Comparison of ENCODE assay signal across 14 cellular contexts in the genomic region with DNA sequence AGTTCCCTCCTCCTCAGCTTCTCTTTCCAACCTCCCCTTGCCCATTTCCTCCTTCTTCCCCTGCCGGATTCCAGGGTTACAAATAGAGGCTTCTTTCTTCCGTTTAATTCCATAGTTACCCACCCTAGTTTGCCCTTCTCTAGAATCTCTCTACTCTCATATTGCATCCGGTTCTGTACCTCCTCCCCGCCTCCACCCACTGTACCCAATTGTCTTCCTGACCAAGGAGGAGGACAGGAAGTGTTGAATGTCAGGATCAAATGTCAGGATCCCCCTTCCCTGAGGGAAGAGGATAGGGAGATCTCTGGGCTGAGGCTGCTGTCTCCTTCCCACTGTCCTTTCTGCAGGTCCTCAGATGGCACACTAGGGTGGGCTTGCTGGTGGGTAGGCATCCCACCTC. TPM values are rescaled to one million over a fixed set of nuclear protein-coding genes. Genes with fewer than 3 reads are reported as not detected.
DNase-seq lines count a peak whose midpoint lies in the region; ATAC-seq, FAIRE-seq and TF ChIP-seq lines count a peak whose summit lies in the region.
"Had no signal": no experiment of that assay in that cellular context is flagged by ENCODE, and none has a peak within 500 bp of the region (broad histone marks: within the 10 kb centered on the region; RNA-seq: fewer than 3 reads in every experiment).

No MANE protein-coding gene starts in this region.

- peaks cover 39% of the 10 kb centered on the region for H4K20me1 ChIP-seq in astrocyte (ENCODE audit: insufficient read depth, low read length)

- no peak for FAIRE-seq in astrocyte (lab: Jason Lieb, UNC)
- FAIRE-seq: D721Med, GM12892 had no signal

- peak; percentile 13 for DNase-seq in D341Med (ENCODE audit: low spot score)
- DNase-seq in HT-29 (ENCODE audit: low spot score): peak; percentile 69
- no peak for DNase-seq in astrocyte (ENCODE audit: low read depth)
- DNase-seq in naive thymus-derived CD4-positive, alpha-beta T cell: no peak
- DNase-seq in AML-193 (lab: John Stamatoyannopoulos, UW): no peak
- DNase-seq in stimulated activated CD4-positive, alpha-beta T cell treated with anti-CD3 and anti-CD28 coated beads, Interleukin-4, amount 100 ng/mL, for 1 hour: no peak
- DNase-seq in HEK293T (ENCODE audit: extremely low spot score): no peak
- DNase-seq: activated CD4-positive, CD25-positive, alpha-beta regulatory T cell; activated effector memory CD4-positive, alpha-beta T cell treated with anti-CD3 and anti-CD28 coated beads, Interleukin-2, amount 50 U/mL, for 16 hours; NCI-H2227 treated with DMSO at 0.1 percent for 48 hours had no signal

- peaks cover 8% of the 10 kb centered on the region for H3K36me3 ChIP-seq in astrocyte (ENCODE audit: insufficient read depth, low read length)
- H3K36me3 ChIP-seq in naive thymus-derived CD4-positive, alpha-beta T cell (ENCODE audit: control insufficient read depth in 2 of 3, insufficient read depth in 3 of 3, low read length in 3 of 3): peaks cover 0 to 19% (median 0%) of the 10 kb centered on the region in 3 experiments

- H3K4me3 ChIP-seq in astrocyte (ENCODE audit: insufficient read depth, low read depth, low read length): no peak overlapping the region
- H3K4me3 ChIP-seq in naive thymus-derived CD4-positive, alpha-beta T cell (ENCODE audit: low read length): no peak overlapping the region

- no peak overlapping the region for H3K27ac Mint-ChIP-seq in astrocyte (ENCODE audit: unreplicated experiment)
- H3K27ac Mint-ChIP-seq in naive thymus-derived CD4-positive, alpha-beta T cell: peak overlapping the region in 5 of 9 donors; percentile 6 to 48 (median 36)
- H3K27ac Mint-ChIP-seq: stimulated activated memory B cell treated with anti-CD40 and anti-IgM and Interleukin-4, amounts not matched to agents 10 μg/mL and 1 μg/mL and 100 μg/mL, for 72 hours had no signal

- no peak overlapping the region for H3K9ac ChIP-seq in astrocyte (ENCODE audit: low read length)

- intact Hi-C loops in naive thymus-derived CD4-positive, alpha-beta T cell (cut with micrococcal nuclease): no loop called here

- CTCF ChIA-PET in naive thymus-derived CD4-positive, alpha-beta T cell (lab: Charles Lee): no interaction called here
- CTCF ChIA-PET in HEK293T (lab: Yijun Ruan, JAX): no interaction called here

- no peak overlapping the region for H3K4me3 Mint-ChIP-seq in astrocyte (ENCODE audit: unreplicated experiment)
- H3K4me3 Mint-ChIP-seq in naive thymus-derived CD4-positive, alpha-beta T cell: no peak overlapping the region
- H3K4me3 Mint-ChIP-seq: stimulated activated memory B cell treated with anti-CD40 and anti-IgM and Interleukin-4, amounts not matched to agents 10 μg/mL and 1 μg/mL and 100 μg/mL, for 72 hours had no signal

- H3K27me3 ChIP-seq in astrocyte (ENCODE audit: insufficient read depth, low read length): no peaks in the 10 kb centered on the region
- H3K27me3 ChIP-seq in naive thymus-derived CD4-positive, alpha-beta T cell (ENCODE audit: control insufficient read depth in 2 of 2, insufficient read depth in 2 of 2, low read length in 2 of 2): no peaks in the 10 kb centered on the region

- no peak for ATAC-seq in naive thymus-derived CD4-positive, alpha-beta T cell
- ATAC-seq: stimulated activated memory B cell treated with anti-CD40 and anti-IgM and Interleukin-4, amounts not matched to agents 10 μg/mL and 1 μg/mL and 100 μg/mL, for 72 hours had no signal

- H3K36me3 Mint-ChIP-seq in astrocyte (ENCODE audit: low read depth, unreplicated experiment): peaks cover 4% of the 10 kb centered on the region
- H3K36me3 Mint-ChIP-seq in naive thymus-derived CD4-positive, alpha-beta T cell: peaks cover 9 to 15% (median 12%) of the 10 kb centered on the region in 5 donors

- H3K9me3 ChIP-seq in astrocyte (ENCODE audit: insufficient read depth, low read depth, low read length): no peaks in the 10 kb centered on the region
- no peaks in the 10 kb centered on the region for H3K9me3 ChIP-seq in naive thymus-derived CD4-positive, alpha-beta T cell (ENCODE audit: control insufficient read depth in 2 of 3, low read length in 3 of 3)

- H3K4me1 ChIP-seq in astrocyte (ENCODE audit: insufficient read depth, low read length): no peaks in the 10 kb centered on the region
- no peaks in the 10 kb centered on the region for H3K4me1 ChIP-seq in naive thymus-derived CD4-positive, alpha-beta T cell (ENCODE audit: control insufficient read depth in 2 of 2, insufficient read depth in 2 of 2, low read length in 2 of 2)

- no peak for TF ChIP-seq CTCF in astrocyte (IDR thresholded peaks at IDR 0.05; ENCODE audit: insufficient read depth, low read depth, low read length)

- POLR2A ChIA-PET in naive thymus-derived CD4-positive, alpha-beta T cell (lab: Charles Lee): no interaction called here
- POLR2A ChIA-PET in HEK293T (lab: Yijun Ruan, JAX): no interaction called here

- H3K4me1 Mint-ChIP-seq in astrocyte (ENCODE audit: low read depth, unreplicated experiment): peaks cover 13% of the 10 kb centered on the region
- H3K4me1 Mint-ChIP-seq in naive thymus-derived CD4-positive, alpha-beta T cell: peaks cover 0 to 15% (median 11%) of the 10 kb centered on the region in 7 donors

- no peak overlapping the region for H2AFZ ChIP-seq in astrocyte (ENCODE audit: low read depth, low read length)

- H3K9me3 Mint-ChIP-seq in astrocyte (ENCODE audit: unreplicated experiment): no peaks in the 10 kb centered on the region
- H3K9me3 Mint-ChIP-seq in naive thymus-derived CD4-positive, alpha-beta T cell: no peaks in the 10 kb centered on the region
- H3K9me3 Mint-ChIP-seq: stimulated activated memory B cell treated with anti-CD40 and anti-IgM and Interleukin-4, amounts not matched to agents 10 μg/mL and 1 μg/mL and 100 μg/mL, for 72 hours had no signal

- peak overlapping the region; percentile 15 for H3K4me2 ChIP-seq in astrocyte (ENCODE audit: low read length)

- H3K27me3 Mint-ChIP-seq in astrocyte (ENCODE audit: low read depth, unreplicated experiment): no peaks in the 10 kb centered on the region
- H3K27me3 Mint-ChIP-seq in naive thymus-derived CD4-positive, alpha-beta T cell: no peaks in the 10 kb centered on the region
- H3K27me3 Mint-ChIP-seq: stimulated activated memory B cell treated with anti-CD40 and anti-IgM and Interleukin-4, amounts not matched to agents 10 μg/mL and 1 μg/mL and 100 μg/mL, for 72 hours had no signal

- H3K27ac ChIP-seq in astrocyte (ENCODE audit: low read depth, low read length): no peak overlapping the region
- no peak overlapping the region for H3K27ac ChIP-seq in naive thymus-derived CD4-positive, alpha-beta T cell (ENCODE audit: low read depth, low read length)

- peaks cover 67% of the 10 kb centered on the region for H3K79me2 ChIP-seq in astrocyte (ENCODE audit: insufficient read depth, low read length)

TF ChIP-seq in HEK293T, 16 proteins besides CTCF, POLR2A, EP300 and RAD21:
- TF ChIP-seq FOXA1 (IDR thresholded peaks at IDR 0.05) (no peak), L3MBTL2 (conservative IDR thresholded peaks at IDR 0.05) (no peak), LEF1 (IDR thresholded peaks at IDR 0.05; ENCODE audit: borderline replicate concordance) (no peak), NFRKB (IDR thresholded peaks at IDR 0.05) (no peak), PKNOX1 (IDR thresholded peaks at IDR 0.05) (no peak), ARNT (IDR thresholded peaks at IDR 0.05) (no peak), CTBP1 (IDR thresholded peaks at IDR 0.05; ENCODE audit: borderline replicate concordance) (no peak), FOXM1 (IDR thresholded peaks at IDR 0.05; ENCODE audit: borderline replicate concordance) (no peak), FOXK2 (IDR thresholded peaks at IDR 0.05) (no peak), ZNF384 (IDR thresholded peaks at IDR 0.05) (no peak), SUZ12 (IDR thresholded peaks at IDR 0.05) (no peak), HDGF (IDR thresholded peaks at IDR 0.05; ENCODE audit: borderline replicate concordance) (no peak), TARDBP (IDR thresholded peaks at IDR 0.05) (no peak)

RNA-seq across cellular contexts. Expression of gene LARP4, which starts 25.2 kb away (rescaled TPM):
- total RNA-seq in HT-29 (2014; rRNA removed; shearing (Covaris generic)): 15.7 and 18.9 TPM in 2 replicates
- 60.4 and 63.8 TPM in 2 replicates for total RNA-seq in astrocyte
- total RNA-seq in naive thymus-derived CD4-positive, alpha-beta T cell: 10 to 100 TPM; 22.1 to 68.9 (median 38.4) TPM
- polyA plus RNA-seq in naive thymus-derived CD4-positive, alpha-beta T cell: 10 to 100 TPM; 18.7 to 23.7 TPM

RNA-seq across cellular contexts. Expression of gene FAM186A, which starts 29.4 kb away (rescaled TPM):
- not detected in 2 replicates for total RNA-seq in HT-29 (2014; rRNA removed; shearing (Covaris generic))
- not detected in 2 replicates for total RNA-seq in astrocyte
- not detected for total RNA-seq in naive thymus-derived CD4-positive, alpha-beta T cell
- under 1 TPM in 1 of 2 donors, not detected in 1; 0.06 TPM for polyA plus RNA-seq in naive thymus-derived CD4-positive, alpha-beta T cell
- total RNA-seq: kidney epithelial cell had no signal

Comparison
In these comparisons a context has a peak if more than half of its experiments do, and no peak if none do; other contexts are left out.
1. DNase-seq: peak in D341Med (single experiment) and HT-29 (single experiment); none in astrocyte (single experiment), naive thymus-derived CD4-positive, alpha-beta T cell (0 of 9), AML-193 (0 of 2), stimulated activated CD4-positive, alpha-beta T cell treated with anti-CD3 and anti-CD28 coated beads, Interleukin-4, amount 100 ng/mL, for 1 hour (single experiment) and HEK293T (single experiment).